Comparison of ENCODE assay signal across 9 cellular contexts in the genomic region with DNA sequence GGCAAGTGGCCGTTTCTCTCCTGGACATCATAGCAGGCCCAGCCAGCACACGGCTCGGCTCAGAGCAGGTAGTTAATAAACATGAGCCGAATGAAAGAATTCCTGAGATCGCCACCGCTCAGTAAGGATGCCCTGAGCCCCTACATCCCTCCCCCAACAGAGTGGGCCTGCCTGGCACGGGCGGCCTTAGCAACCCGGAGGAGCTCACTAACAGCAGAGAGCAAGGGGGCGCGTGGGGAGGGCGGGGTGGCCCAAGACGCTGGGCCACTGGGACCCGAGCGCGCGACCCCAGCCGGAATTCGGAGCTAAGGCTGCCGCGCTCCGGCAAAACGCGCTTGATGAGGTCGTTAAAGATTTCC. TPM values are rescaled to one million over a fixed set of nuclear protein-coding genes. Genes with fewer than 3 reads are reported as not detected.
DNase-seq lines count a peak whose midpoint lies in the region; ATAC-seq and TF ChIP-seq lines count a peak whose summit lies in the region.
"Had no signal": no experiment of that assay in that cellular context is flagged by ENCODE, and none has a peak within 500 bp of the region (broad histone marks: within the 10 kb centered on the region; RNA-seq: fewer than 3 reads in every experiment).

No MANE protein-coding gene starts in this region.

- H3K4me1 ChIP-seq in thymus (ENCODE audit: control insufficient read depth, insufficient read depth, low read length), result peaks cover 2% of the 10 kb centered on the region

- H3K4me3 ChIP-seq in brain microvascular endothelial cell (ENCODE audit: low read depth, low read length) (peak overlapping the region; percentile 70), thymus (ENCODE audit: low read length) (peak overlapping the region; percentile 60)

- H3K36me3 ChIP-seq in brain microvascular endothelial cell (replicated peaks) (no peaks in the 10 kb centered on the region), thymus (ENCODE audit: control insufficient read depth, insufficient read depth) (no peaks in the 10 kb centered on the region)

- peak; percentile 10 for ATAC-seq in left colon

- TF ChIP-seq CTCF in brain microvascular endothelial cell (IDR thresholded peaks at IDR 0.05; ENCODE audit: low read depth, low read length, missing control alignments), result no peak

- no peaks in the 10 kb centered on the region for H3K9me3 ChIP-seq in thymus (ENCODE audit: control insufficient read depth)

- no peaks in the 10 kb centered on the region for H3K27me3 ChIP-seq in brain microvascular endothelial cell (replicated peaks)
- H3K27me3 ChIP-seq in thymus (ENCODE audit: control insufficient read depth, insufficient read depth), result peaks cover 4% of the 10 kb centered on the region

- intact Hi-C loops in left colon (cut with DNase I, micrococcal nuclease), result no loop called here

- WGBS in thymus, result 1% methylated on average over 25 of the region's 25 CpGs

- H3K27ac ChIP-seq in brain microvascular endothelial cell (no peak overlapping the region), thymus (ENCODE audit: low read depth) (peak overlapping the region; percentile 66)

- in situ Hi-C loops in brain microvascular endothelial cell (cut with HindIII; ENCODE audit: low pct_ligation_motif_present, low sequenced_read_pairs), result no loop called here

- peak; percentile 47 for DNase-seq in NCI-H2227 (lab: John Stamatoyannopoulos, UW; ENCODE audit: unreplicated experiment)
- DNase-seq in NCI-H2227 treated with DMSO at 0.1 percent for 48 hours (lab: John Stamatoyannopoulos, UW), result no peak
- no peak for DNase-seq in brain microvascular endothelial cell
- DNase-seq in left colon, result peak in 1 of 2 donors; percentile 36
- no peak for DNase-seq in NCI-H524 treated with DMSO at 0.1 percent for 48 hours (lab: John Stamatoyannopoulos, UW)
- no peak for DNase-seq in kidney tubule cell (ENCODE audit: low spot score)
- no peak for DNase-seq in CD1c-positive myeloid dendritic cell (ENCODE audit: extremely low spot score)
- DNase-seq: NCI-H1694 treated with DMSO at 0.1 percent for 48 hours had no signal

RNA-seq across cellular contexts. Expression of a gene that starts 0.4 kb away (rescaled TPM):
- total RNA-seq in left colon, result under 1 TPM in 1 of 2 donors, not detected in 1; 0.37 TPM
- 0.11 TPM for polyA plus RNA-seq in thymus
